ENCODE assay signal across 35 cellular contexts in genomic region chr12:125971981-125972380, GRCh38.
DNase-seq lines count a peak whose midpoint lies in the region; TF ChIP-seq lines count a peak whose summit lies in the region.
"Had no signal": no experiment of that assay in that cellular context is flagged by ENCODE, and none has a peak within 500 bp of the region (broad histone marks: within the 10 kb centered on the region; RNA-seq: fewer than 3 reads in every experiment).

No MANE protein-coding gene starts in this region.

- H3K27ac ChIP-seq in A673 (ENCODE audit: low read depth, low read length, poor library complexity, severe bottlenecking) (no peak overlapping the region), HEK293 (ENCODE audit: extremely low read depth, low read depth, low read length) (no peak overlapping the region), SK-N-MC (peak overlapping the region; percentile 100), uterus (no peak overlapping the region)
- H3K27ac ChIP-seq: 22Rv1; A549; BLaER1; BLaER1 treated with 17β-estradiol and CSF1 and Interleukin-3, amounts not matched to agents 10 nM and 100 nM; C4-2B had no signal

- no peak overlapping the region for H3K4me3 ChIP-seq in A673 (ENCODE audit: low read depth, low read length, poor library complexity, severe bottlenecking)
- no peak overlapping the region for H3K4me3 ChIP-seq in HEK293 (ENCODE audit: low read depth, low read length)
- peak overlapping the region; percentile 72 for H3K4me3 ChIP-seq in SK-N-MC
- no peak overlapping the region for H3K4me3 ChIP-seq in uterus
- H3K4me3 ChIP-seq: A549; BLaER1; BLaER1 treated with 17β-estradiol and CSF1 and Interleukin-3, amounts not matched to agents 10 nM and 100 nM had no signal

- no peaks in the 10 kb centered on the region for H3K9me3 Mint-ChIP-seq in progenitor cell of endocrine pancreas (ENCODE audit: low read depth)
- H3K9me3 Mint-ChIP-seq: CD4-positive, alpha-beta T cell; CD8-positive, alpha-beta T cell had no signal

- no peak for TF ChIP-seq CTCF in A673 (conservative IDR thresholded peaks at IDR 0.05; ENCODE audit: low read depth, low read length)
- no peak for TF ChIP-seq CTCF in HEK293 (tag by site-specific recombination; IDR thresholded peaks at IDR 0.05)
- TF ChIP-seq CTCF in progenitor cell of endocrine pancreas (IDR thresholded peaks at IDR 0.05; ENCODE audit: unreplicated experiment): no peak
- no peak for TF ChIP-seq CTCF in uterus (IDR thresholded peaks at IDR 0.05)

- H3K27ac Mint-ChIP-seq in progenitor cell of endocrine pancreas: peak overlapping the region; percentile 71
- H3K27ac Mint-ChIP-seq: B cell; CD4-positive, alpha-beta T cell; CD4-positive, CD25-positive, alpha-beta regulatory T cell; CD8-positive, alpha-beta memory T cell; CD8-positive, alpha-beta T cell had no signal

- H3K36me3 ChIP-seq in A673 (ENCODE audit: insufficient read depth, low read length, poor library complexity, severe bottlenecking): no peaks in the 10 kb centered on the region
- no peaks in the 10 kb centered on the region for H3K36me3 ChIP-seq in HEK293 (ENCODE audit: control insufficient read depth in 2 of 2, insufficient read depth in 1 of 2, low read length in 2 of 2)
- H3K36me3 ChIP-seq in SK-N-MC (ENCODE audit: insufficient read depth, low read length): no peaks in the 10 kb centered on the region
- H3K36me3 ChIP-seq in uterus: no peaks in the 10 kb centered on the region
- H3K36me3 ChIP-seq: BE2C; BLaER1; BLaER1 treated with 17β-estradiol and CSF1 and Interleukin-3, amounts not matched to agents 10 nM and 100 nM had no signal

- H3K27me3 ChIP-seq in A673 (replicated peaks; ENCODE audit: insufficient read depth, low read depth, low read length, poor library complexity) (no peaks in the 10 kb centered on the region), uterus (no peaks in the 10 kb centered on the region)
- H3K27me3 ChIP-seq: BE2C; BLaER1; BLaER1 treated with 17β-estradiol and CSF1 and Interleukin-3, amounts not matched to agents 10 nM and 100 nM had no signal

- peaks cover 15% of the 10 kb centered on the region for H3K27me3 Mint-ChIP-seq in progenitor cell of endocrine pancreas
- H3K27me3 Mint-ChIP-seq: B cell; CD4-positive, alpha-beta memory T cell; CD4-positive, alpha-beta T cell; CD4-positive, CD25-positive, alpha-beta regulatory T cell; CD8-positive, alpha-beta memory T cell had no signal

- no TSS peak for BruUV-seq in A673 (replicated peaks; lab: Mats Ljungman, UMichigan)

- no peak overlapping the region for H3K4me3 Mint-ChIP-seq in progenitor cell of endocrine pancreas (ENCODE audit: low read depth)
- H3K4me3 Mint-ChIP-seq: B cell; CD14-positive monocyte; CD4-positive, alpha-beta memory T cell; CD4-positive, alpha-beta T cell; CD4-positive, CD25-positive, alpha-beta regulatory T cell; CD8-positive, alpha-beta memory T cell; CD8-positive, alpha-beta T cell had no signal

- H3K9me3 ChIP-seq in A673 (ENCODE audit: low read depth, low read length, poor library complexity, severe bottlenecking) (no peaks in the 10 kb centered on the region), HEK293 (ENCODE audit: control insufficient read depth, insufficient read depth, low read depth, low read length) (no peaks in the 10 kb centered on the region), SK-N-MC (ENCODE audit: low read depth, low read length) (no peaks in the 10 kb centered on the region; the same call in 1 of the 2 replicates), uterus (no peaks in the 10 kb centered on the region)
- H3K9me3 ChIP-seq: A549, BE2C, BLaER1, Caco-2 had no signal

- POLR2A ChIA-PET in A673 (lab: Charles Lee; ENCODE audit: low non-redundant PET) (no interaction called here), HEK293 (lab: Yijun Ruan, JAX) (no interaction called here)

- CTCF ChIA-PET in A673 (lab: Charles Lee): interaction anchor here (0.5 kb wide), 1 partner anchor 15 kb away, joined by 3 read pairs; no protein-coding TSS in a partner anchor
- CTCF ChIA-PET in HEK293 (lab: Yijun Ruan, JAX): no interaction called here

- peak overlapping the region; percentile 92 for H3K9ac ChIP-seq in SK-N-MC (ENCODE audit: insufficient read length)
- H3K9ac ChIP-seq: BLaER1; BLaER1 treated with 17β-estradiol and CSF1 and Interleukin-3, amounts not matched to agents 10 nM and 100 nM had no signal

- DNase-seq in A673 (ENCODE audit: low spot score) (peak; percentile 4), SK-N-MC (ENCODE audit: low read depth, low spot score) (peak; percentile 67), progenitor cell of endocrine pancreas (ENCODE audit: low spot score, unreplicated experiment) (no peak), uterus (no peak), SHP77 treated with DMSO at 0.1 percent for 48 hours (lab: John Stamatoyannopoulos, UW) (no peak), NCI-H1048 (lab: John Stamatoyannopoulos, UW) (no peak)
- DNase-seq in activated T-cell treated with anti-CD3 and anti-CD28 coated beads, Interleukin-2, amount 50 U/mL, for 1 hour: no peak
- DNase-seq: 8988T; ACHN; AML-193; BE2C; C1 segment of cervical spinal cord; Caco-2; Calu3; CD4-positive, alpha-beta memory T cell; CD4-positive, alpha-beta T cell; CD4-positive, CD25-positive, alpha-beta regulatory T cell; CD8-positive, alpha-beta memory T cell; CD8-positive, alpha-beta T cell; COR-L47; DMS 273 treated with DMSO at 0.1 percent for 48 hours; DMS153; DMS53; DMS79; DMS79 treated with DMSO at 0.1 percent for 48 hours; DND-41; EL had no signal

- intact Hi-C loops in A673 (cut with micrococcal nuclease; ENCODE audit: unreplicated experiment) (no loop called here), uterus (cut with DNase I; ENCODE audit: low total_unique reads) (no loop called here)

- no peaks in the 10 kb centered on the region for H3K4me1 ChIP-seq in A673 (ENCODE audit: insufficient read depth, low read length, poor library complexity, severe bottlenecking)
- H3K4me1 ChIP-seq in HEK293 (ENCODE audit: control insufficient read depth, insufficient read depth, low read length): no peaks in the 10 kb centered on the region
- no peaks in the 10 kb centered on the region for H3K4me1 ChIP-seq in uterus
- H3K4me1 ChIP-seq: A549; BE2C; BLaER1; BLaER1 treated with 17β-estradiol and CSF1 and Interleukin-3, amounts not matched to agents 10 nM and 100 nM; Caco-2 had no signal

- H3K36me3 Mint-ChIP-seq in progenitor cell of endocrine pancreas (ENCODE audit: insufficient read depth): no peaks in the 10 kb centered on the region
- H3K36me3 Mint-ChIP-seq: CD14-positive monocyte; CD4-positive, alpha-beta memory T cell; CD4-positive, CD25-positive, alpha-beta regulatory T cell; CD8-positive, alpha-beta memory T cell; CD8-positive, alpha-beta T cell had no signal

- no peaks in the 10 kb centered on the region for H3K4me1 Mint-ChIP-seq in progenitor cell of endocrine pancreas (ENCODE audit: low read depth)
- H3K4me1 Mint-ChIP-seq: B cell; CD14-positive monocyte; CD4-positive, alpha-beta memory T cell; CD4-positive, CD25-positive, alpha-beta regulatory T cell; CD8-positive, alpha-beta memory T cell had no signal

- no peak for TF ChIP-seq POLR2A in uterus (IDR thresholded peaks at IDR 0.05)

TF ChIP-seq in HEK293, 187 proteins besides CTCF, POLR2A, EP300 and RAD21:
- TF ChIP-seq ZNF366 (tag by site-specific recombination; conservative IDR thresholded peaks at IDR 0.05) (peak; percentile 57), ZNF473 (tag by site-specific recombination; IDR thresholded peaks at IDR 0.05) (no peak)
TF ChIP-seq in HEK293: peak in this region for 1.

Comparison
In these comparisons a context has a peak if more than half of its experiments do, and no peak if none do; other contexts are left out.
1. DNase-seq: peak in A673 (single experiment) and SK-N-MC (single experiment); none in progenitor cell of endocrine pancreas (single experiment), activated T-cell treated with anti-CD3 and anti-CD28 coated beads, Interleukin-2, amount 50 U/mL, for 1 hour (single experiment), uterus (0 of 2), SHP77 treated with DMSO at 0.1 percent for 48 hours (single experiment) and NCI-H1048 (single experiment).